ENCODE assay signal across 11 cellular contexts in the genomic region with DNA sequence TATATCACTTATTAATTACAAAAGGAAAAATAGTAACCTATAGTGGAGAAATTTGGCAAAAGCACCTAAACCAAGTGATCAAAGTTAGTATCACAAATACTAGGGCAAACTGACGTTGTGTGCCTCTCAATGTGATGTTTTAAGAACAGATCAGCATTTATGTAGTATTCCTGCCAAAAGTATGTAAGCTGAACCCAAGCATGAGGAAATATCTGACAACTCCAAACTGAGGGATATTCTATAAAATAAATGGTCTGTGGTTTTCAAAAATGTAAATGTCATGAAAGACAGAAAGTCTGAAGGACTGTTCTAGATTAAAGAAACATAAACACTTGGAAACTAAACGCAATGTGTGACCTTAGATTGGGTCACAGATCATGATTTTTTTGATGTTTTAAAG.
"Had no signal": no experiment of that assay in that cellular context is flagged by ENCODE, and none has a peak within 500 bp of the region (broad histone marks: within the 10 kb centered on the region; RNA-seq: fewer than 3 reads in every experiment).

No MANE protein-coding gene starts in this region.

- H3K4me3 ChIP-seq: dorsolateral prefrontal cortex, gastroesophageal sphincter, left lung, pancreas had no signal

- H3K27me3 Mint-ChIP-seq: activated naive CD8-positive, alpha-beta T cell had no signal

- H3K27ac Mint-ChIP-seq: activated CD4-positive, alpha-beta T cell treated with anti-CD3 and anti-CD28 coated beads, Interleukin-2, amount 10 ng/mL, durations not matched to agents 7 days and 5 days; activated naive CD8-positive, alpha-beta T cell; naive thymus-derived CD8-positive, alpha-beta T cell; stimulated activated effector memory CD8-positive, alpha-beta T cell treated with anti-CD3 and anti-CD28 coated beads, Interleukin-12 subunit alpha, Interleukin-12 subunit beta, amount 100 ng/mL, for 72 hours had no signal

- H3K36me3 Mint-ChIP-seq: stimulated activated effector memory CD8-positive, alpha-beta T cell treated with anti-CD3 and anti-CD28 coated beads, Interleukin-12 subunit alpha, Interleukin-12 subunit beta, amount 100 ng/mL, for 72 hours had no signal

- H3K36me3 ChIP-seq: gastroesophageal sphincter, left lung, pancreas had no signal

- ATAC-seq: gastroesophageal sphincter; left lung; naive thymus-derived CD8-positive, alpha-beta T cell; pancreas; stimulated activated effector memory CD8-positive, alpha-beta T cell treated with anti-CD3 and anti-CD28 coated beads, Interleukin-12 subunit alpha, Interleukin-12 subunit beta, amount 100 ng/mL, for 72 hours had no signal

- H3K4me1 Mint-ChIP-seq: activated CD4-positive, alpha-beta T cell treated with anti-CD3 and anti-CD28 coated beads, Interleukin-2, amount 10 ng/mL, durations not matched to agents 7 days and 5 days; naive thymus-derived CD8-positive, alpha-beta T cell; stimulated activated effector memory CD8-positive, alpha-beta T cell treated with anti-CD3 and anti-CD28 coated beads, Interleukin-12 subunit alpha, Interleukin-12 subunit beta, amount 100 ng/mL, for 72 hours had no signal

- H3K27ac ChIP-seq: dorsolateral prefrontal cortex, gastroesophageal sphincter, left lung, pancreas had no signal

- H3K27me3 ChIP-seq: dorsolateral prefrontal cortex, gastroesophageal sphincter, left lung, pancreas had no signal

- H3K4me1 ChIP-seq: gastroesophageal sphincter, left lung, pancreas had no signal

- H3K4me3 Mint-ChIP-seq: activated CD4-positive, alpha-beta T cell treated with anti-CD3 and anti-CD28 coated beads, Interleukin-2, amount 10 ng/mL, durations not matched to agents 7 days and 5 days; activated naive CD8-positive, alpha-beta T cell; naive thymus-derived CD8-positive, alpha-beta T cell; stimulated activated effector memory CD8-positive, alpha-beta T cell treated with anti-CD3 and anti-CD28 coated beads, Interleukin-12 subunit alpha, Interleukin-12 subunit beta, amount 100 ng/mL, for 72 hours had no signal

- H3K9me3 ChIP-seq: gastroesophageal sphincter, left lung, pancreas had no signal

- DNase-seq: activated CD4-positive, alpha-beta T cell treated with anti-CD3 and anti-CD28 coated beads, Interleukin-2, amount 10 ng/mL, durations not matched to agents 7 days and 5 days; activated CD8-positive, alpha-beta memory T cell treated with anti-CD3 and anti-CD28 coated beads for 24 hours; activated gamma-delta T cell treated with Interleukin-2 at 50 U/mL for 16 hours; dorsolateral prefrontal cortex; erythroblast; left lung; naive thymus-derived CD8-positive, alpha-beta T cell; pancreas had no signal
